Comparison of ENCODE assay signal across 1 cellular context in genomic region chr1:155938220-155938627, GRCh38.
TF ChIP-seq lines count a peak whose summit lies in the region.

No MANE protein-coding gene starts in this region.

TF ChIP-seq in HEK293, 187 proteins besides CTCF, POLR2A, EP300 and RAD21 (continued from another document and continues in another):
- TF ChIP-seq ZBTB49 (tag by site-specific recombination; IDR thresholded peaks at IDR 0.05; ENCODE audit: low read depth), result no peak
- peak; percentile 51; the same call in 1 of the 2 replicates for TF ChIP-seq ZNF394 (tag by site-specific recombination; IDR thresholded peaks at IDR 0.05; ENCODE audit: borderline replicate concordance)
- TF ChIP-seq ZNF114 (tag by site-specific recombination; IDR thresholded peaks at IDR 0.05), result no peak
- TF ChIP-seq PRDM2 (tag by site-specific recombination; IDR thresholded peaks at IDR 0.05; ENCODE audit: borderline replicate concordance), result no peak
- TF ChIP-seq BCL11B (tag by site-specific recombination; IDR thresholded peaks at IDR 0.05; ENCODE audit: low read depth), result no peak
- TF ChIP-seq ZNF596 (tag by site-specific recombination; IDR thresholded peaks at IDR 0.05), result no peak
- no peak for TF ChIP-seq YY2 (tag by site-specific recombination; IDR thresholded peaks at IDR 0.05)
- no peak for TF ChIP-seq ZNF843 (tag by site-specific recombination; IDR thresholded peaks at IDR 0.05)
- TF ChIP-seq KLF10 (tag by site-specific recombination; IDR thresholded peaks at IDR 0.05), result no peak
- TF ChIP-seq ZBTB17 (tag by site-specific recombination; IDR thresholded peaks at IDR 0.05), result peak; percentile 44; the same call in 1 of the 2 replicates
- no peak for TF ChIP-seq ZNF704 (tag by site-specific recombination; IDR thresholded peaks at IDR 0.05)
- TF ChIP-seq ZNF26 (tag by site-specific recombination; IDR thresholded peaks at IDR 0.05), result no peak
- no peak for TF ChIP-seq ZNF292 (tag by site-specific recombination; IDR thresholded peaks at IDR 0.05; ENCODE audit: borderline replicate concordance, low read depth)
- TF ChIP-seq ZNF529 (tag by site-specific recombination; IDR thresholded peaks at IDR 0.05; ENCODE audit: insufficient replicate concordance), result no peak
- TF ChIP-seq ZSCAN23 (tag by site-specific recombination; IDR thresholded peaks at IDR 0.05), result no peak
- TF ChIP-seq PRDM1 (tag by site-specific recombination; IDR thresholded peaks at IDR 0.05), result peak; percentile 79
- no peak for TF ChIP-seq ZNF707 (tag by site-specific recombination; IDR thresholded peaks at IDR 0.05)
- no peak for TF ChIP-seq ZNF670 (tag by site-specific recombination; IDR thresholded peaks at IDR 0.05; ENCODE audit: low read depth)
- TF ChIP-seq ZNF777 (tag by site-specific recombination; IDR thresholded peaks at IDR 0.05; ENCODE audit: borderline replicate concordance), result no peak
- TF ChIP-seq ZNF37A (tag by site-specific recombination; IDR thresholded peaks at IDR 0.05), result no peak
- TF ChIP-seq ZNF664 (tag by site-specific recombination; IDR thresholded peaks at IDR 0.05), result no peak
- TF ChIP-seq ZNF214 (tag by site-specific recombination; IDR thresholded peaks at IDR 0.05; ENCODE audit: borderline replicate concordance), result no peak
- no peak for TF ChIP-seq ZNF830 (tag by site-specific recombination; IDR thresholded peaks at IDR 0.05; ENCODE audit: low read depth)
- no peak for TF ChIP-seq PATZ1 (tag by site-specific recombination; IDR thresholded peaks at IDR 0.05)
- TF ChIP-seq ZNF48 (tag by site-specific recombination; IDR thresholded peaks at IDR 0.05), result no peak
- TF ChIP-seq ZNF560 (tag by site-specific recombination; IDR thresholded peaks at IDR 0.05; ENCODE audit: borderline replicate concordance), result no peak
- no peak for TF ChIP-seq ZNF513 (tag by site-specific recombination; IDR thresholded peaks at IDR 0.05)
- TF ChIP-seq SCRT1 (tag by site-specific recombination; IDR thresholded peaks at IDR 0.05; ENCODE audit: borderline replicate concordance), result no peak
- no peak for TF ChIP-seq ZNF311 (tag by site-specific recombination; IDR thresholded peaks at IDR 0.05; ENCODE audit: borderline replicate concordance)
- no peak for TF ChIP-seq ZNF548 (tag by site-specific recombination; IDR thresholded peaks at IDR 0.05)
- TF ChIP-seq ZNF366 (tag by site-specific recombination; conservative IDR thresholded peaks at IDR 0.05), result 0 out of 2 replicates have a peak, but pooled peaks have one; percentile 44
- peak; percentile 99 for TF ChIP-seq PRDM10 (tag by site-specific recombination; IDR thresholded peaks at IDR 0.05)
- no peak for TF ChIP-seq ZNF302 (tag by site-specific recombination; IDR thresholded peaks at IDR 0.05; ENCODE audit: low read depth)
- TF ChIP-seq KLF9 (tag by site-specific recombination; IDR thresholded peaks at IDR 0.05; ENCODE audit: low read depth), result no peak
- no peak for TF ChIP-seq ZNF112 (tag by site-specific recombination; IDR thresholded peaks at IDR 0.05)
- TF ChIP-seq GFI1B (tag by site-specific recombination; IDR thresholded peaks at IDR 0.05), result no peak
- no peak for TF ChIP-seq ZNF623 (tag by site-specific recombination; IDR thresholded peaks at IDR 0.05)
- no peak for TF ChIP-seq ZNF146 (tag by site-specific recombination; IDR thresholded peaks at IDR 0.05)
- no peak for TF ChIP-seq ZNF23 (tag by site-specific recombination; IDR thresholded peaks at IDR 0.05; ENCODE audit: borderline replicate concordance)
- TF ChIP-seq KLF8 (tag by site-specific recombination; IDR thresholded peaks at IDR 0.05), result peak; percentile 39
- no peak for TF ChIP-seq ZNF335 (tag by site-specific recombination; conservative IDR thresholded peaks at IDR 0.05)
- TF ChIP-seq ZBTB21 (tag by site-specific recombination; IDR thresholded peaks at IDR 0.05), result no peak
- no peak for TF ChIP-seq ZNF514 (tag by site-specific recombination; IDR thresholded peaks at IDR 0.05)
- TF ChIP-seq ZNF549 (tag by site-specific recombination; IDR thresholded peaks at IDR 0.05), result no peak
- TF ChIP-seq ZXDB (tag by site-specific recombination; IDR thresholded peaks at IDR 0.05), result no peak
- TF ChIP-seq ZNF391 (tag by site-specific recombination; IDR thresholded peaks at IDR 0.05; ENCODE audit: borderline replicate concordance, low read depth), result no peak
- no peak for TF ChIP-seq REPIN1 (tag by site-specific recombination; IDR thresholded peaks at IDR 0.05; ENCODE audit: low read depth)
- TF ChIP-seq KLF16 (tag by site-specific recombination; IDR thresholded peaks at IDR 0.05), result no peak
- no peak for TF ChIP-seq ZNF16 (tag by site-specific recombination; IDR thresholded peaks at IDR 0.05; ENCODE audit: low read depth)
- TF ChIP-seq ZFP41 (tag by site-specific recombination; IDR thresholded peaks at IDR 0.05; ENCODE audit: borderline replicate concordance), result no peak
- no peak for TF ChIP-seq ZNF701 (tag by site-specific recombination; IDR thresholded peaks at IDR 0.05)
- no peak for TF ChIP-seq OVOL3 (tag by site-specific recombination; IDR thresholded peaks at IDR 0.05)
- TF ChIP-seq ZBTB1 (tag by site-specific recombination; IDR thresholded peaks at IDR 0.05), result no peak
